Comparison of ENCODE assay signal across 1 cellular context in the genomic region with DNA sequence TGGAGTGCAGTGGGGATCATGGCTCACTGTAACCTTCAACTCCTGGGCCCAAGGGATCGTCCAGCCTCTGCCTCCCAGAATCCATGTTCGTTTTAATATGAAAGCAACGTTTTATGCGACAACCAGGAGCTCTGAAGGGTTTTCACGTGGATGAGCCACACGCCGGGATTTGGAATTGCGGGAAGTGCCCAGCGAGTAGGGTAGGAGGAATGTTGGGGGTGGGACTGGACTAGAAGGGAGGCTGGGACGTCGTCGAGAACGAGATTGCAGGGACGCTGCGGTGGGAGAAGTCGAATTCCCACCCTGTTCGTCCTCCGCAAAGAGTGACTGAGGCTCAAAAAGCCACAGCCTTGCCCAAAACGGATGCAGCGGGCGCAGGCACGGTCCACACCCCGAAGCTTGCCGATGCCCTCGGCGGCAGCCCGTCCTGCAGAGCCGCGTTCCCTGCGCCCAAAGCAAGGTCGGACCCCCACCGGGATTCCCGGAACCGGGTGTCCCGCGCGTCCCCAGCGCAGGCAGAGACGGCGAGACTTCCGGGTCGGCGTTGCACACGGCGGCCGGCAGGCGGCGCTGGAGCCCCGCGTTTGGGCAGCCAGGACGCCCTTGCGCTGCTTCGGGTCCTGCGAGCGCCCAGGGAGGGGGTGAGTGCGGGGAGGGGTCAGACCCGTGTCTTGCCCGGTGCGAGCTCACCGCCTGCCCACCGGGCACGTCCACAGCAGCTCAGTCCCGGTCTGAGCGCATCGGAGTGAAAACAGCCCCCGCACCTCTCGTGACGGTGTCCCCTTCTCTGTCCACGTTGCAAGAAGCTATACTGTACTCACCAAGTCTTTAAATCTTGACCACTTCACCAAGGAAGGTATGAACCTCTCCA.
TF ChIP-seq lines count a peak whose summit lies in the region.

No MANE protein-coding gene starts in this region.

TF ChIP-seq in H1, 55 proteins besides CTCF, POLR2A, EP300 and RAD21 (continued from another document):
- TF ChIP-seq TBP (IDR thresholded peaks at IDR 0.05; ENCODE audit: low read depth, low read length) (no peak), CBX5 (IDR thresholded peaks at IDR 0.05; ENCODE audit: low read depth, low read length) (no peak), EGR1 (IDR thresholded peaks at IDR 0.05; ENCODE audit: borderline replicate concordance, low read depth, low read length) (no peak), SIN3A (conservative IDR thresholded peaks at IDR 0.05 in 1 of 2, IDR thresholded peaks at IDR 0.05 in 1 of 2; ENCODE audit: low read depth in 1 of 2, low read length in 2 of 2) (0 out of 4 replicates have a peak, but pooled peaks of 1 of the 2 experiments have one; percentile 59), SIRT6 (IDR thresholded peaks at IDR 0.05; ENCODE audit: low read length) (no peak), PHF8 (conservative IDR thresholded peaks at IDR 0.05; ENCODE audit: low read depth, low read length) (peak; percentile 49; the same call in 1 of the 2 replicates), YY1 (IDR thresholded peaks at IDR 0.05; ENCODE audit: low read depth, low read length) (0 out of 2 replicates have a peak, but pooled peaks have one; percentile 60), POLR2AphosphoS5 (IDR thresholded peaks at IDR 0.05; ENCODE audit: low read depth, low read length) (no peak; the same call in 1 of the 2 replicates), CEBPB (IDR thresholded peaks at IDR 0.05; ENCODE audit: low read depth, low read length) (no peak), HDAC2 (IDR thresholded peaks at IDR 0.05; ENCODE audit: borderline replicate concordance in 1 of 2, low read depth in 2 of 2, low read length in 2 of 2) (0 out of 4 replicates have a peak, but pooled peaks of 1 of the 2 experiments have one; percentile 26), CREB1 (IDR thresholded peaks at IDR 0.05) (peak; percentile 49), NRF1 (IDR thresholded peaks at IDR 0.05; ENCODE audit: low read depth, low read length) (no peak), CHD2 (IDR thresholded peaks at IDR 0.05; ENCODE audit: low read length) (no peak), TAF7 (optimal IDR thresholded peaks at IDR 0.05; ENCODE audit: borderline replicate concordance, low read depth, low read length) (peak; percentile 56), TEAD4 (IDR thresholded peaks at IDR 0.05; ENCODE audit: low read depth, low read length) (no peak; the same call in none of the 2 replicates), RFX5 (IDR thresholded peaks at IDR 0.05; ENCODE audit: borderline replicate concordance, low read depth, low read length) (no peak), ASH2L (IDR thresholded peaks at IDR 0.05; ENCODE audit: low read length) (peak; percentile 58), SAP30 (IDR thresholded peaks at IDR 0.05; ENCODE audit: insufficient read depth, insufficient replicate concordance, low read length) (no peak), TAF1 (IDR thresholded peaks at IDR 0.05; ENCODE audit: low read depth, low read length) (peak; percentile 39; the same call in 1 of the 2 replicates), SP4 (IDR thresholded peaks at IDR 0.05; ENCODE audit: low read length) (no peak), RBBP5 (IDR thresholded peaks at IDR 0.05; ENCODE audit: borderline replicate concordance, low read depth, low read length) (0 out of 2 replicates have a peak, but pooled peaks have one; percentile 52), SP1 (IDR thresholded peaks at IDR 0.05; ENCODE audit: low read depth, low read length) (no peak), ZNF274 (IDR thresholded peaks at IDR 0.05; ENCODE audit: borderline replicate concordance, extremely low read depth, low read length) (no peak), BCL11A (IDR thresholded peaks at IDR 0.05; ENCODE audit: low read depth in 2 of 2, low read length in 2 of 2) (no peak), SUZ12 (IDR thresholded peaks at IDR 0.05; ENCODE audit: low read length) (no peak), SP2 (IDR thresholded peaks at IDR 0.05; ENCODE audit: low read length) (no peak), RNF2 (IDR thresholded peaks at IDR 0.05; ENCODE audit: borderline replicate concordance, low read depth, low read length, missing control alignments, poor library complexity, severe bottlenecking) (no peak)
- TF ChIP-seq, protein P1, sequence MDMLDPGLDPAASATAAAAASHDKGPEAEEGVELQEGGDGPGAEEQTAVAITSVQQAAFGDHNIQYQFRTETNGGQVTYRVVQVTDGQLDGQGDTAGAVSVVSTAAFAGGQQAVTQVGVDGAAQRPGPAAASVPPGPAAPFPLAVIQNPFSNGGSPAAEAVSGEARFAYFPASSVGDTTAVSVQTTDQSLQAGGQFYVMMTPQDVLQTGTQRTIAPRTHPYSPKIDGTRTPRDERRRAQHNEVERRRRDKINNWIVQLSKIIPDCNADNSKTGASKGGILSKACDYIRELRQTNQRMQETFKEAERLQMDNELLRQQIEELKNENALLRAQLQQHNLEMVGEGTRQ (IDR thresholded peaks at IDR 0.05; ENCODE audit: low read length) = no peak
- TF ChIP-seq, protein P2, sequence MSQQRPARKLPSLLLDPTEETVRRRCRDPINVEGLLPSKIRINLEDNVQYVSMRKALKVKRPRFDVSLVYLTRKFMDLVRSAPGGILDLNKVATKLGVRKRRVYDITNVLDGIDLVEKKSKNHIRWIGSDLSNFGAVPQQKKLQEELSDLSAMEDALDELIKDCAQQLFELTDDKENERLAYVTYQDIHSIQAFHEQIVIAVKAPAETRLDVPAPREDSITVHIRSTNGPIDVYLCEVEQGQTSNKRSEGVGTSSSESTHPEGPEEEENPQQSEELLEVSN (IDR thresholded peaks at IDR 0.05) = peak; percentile 78
- TF ChIP-seq, protein P3, sequence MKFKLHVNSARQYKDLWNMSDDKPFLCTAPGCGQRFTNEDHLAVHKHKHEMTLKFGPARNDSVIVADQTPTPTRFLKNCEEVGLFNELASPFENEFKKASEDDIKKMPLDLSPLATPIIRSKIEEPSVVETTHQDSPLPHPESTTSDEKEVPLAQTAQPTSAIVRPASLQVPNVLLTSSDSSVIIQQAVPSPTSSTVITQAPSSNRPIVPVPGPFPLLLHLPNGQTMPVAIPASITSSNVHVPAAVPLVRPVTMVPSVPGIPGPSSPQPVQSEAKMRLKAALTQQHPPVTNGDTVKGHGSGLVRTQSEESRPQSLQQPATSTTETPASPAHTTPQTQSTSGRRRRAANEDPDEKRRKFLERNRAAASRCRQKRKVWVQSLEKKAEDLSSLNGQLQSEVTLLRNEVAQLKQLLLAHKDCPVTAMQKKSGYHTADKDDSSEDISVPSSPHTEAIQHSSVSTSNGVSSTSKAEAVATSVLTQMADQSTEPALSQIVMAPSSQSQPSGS (IDR thresholded peaks at IDR 0.05; ENCODE audit: low read length) = no peak
- TF ChIP-seq, protein P4, sequence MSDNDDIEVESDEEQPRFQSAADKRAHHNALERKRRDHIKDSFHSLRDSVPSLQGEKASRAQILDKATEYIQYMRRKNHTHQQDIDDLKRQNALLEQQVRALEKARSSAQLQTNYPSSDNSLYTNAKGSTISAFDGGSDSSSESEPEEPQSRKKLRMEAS (IDR thresholded peaks at IDR 0.05) = peak; percentile 30
- TF ChIP-seq, protein P5, sequence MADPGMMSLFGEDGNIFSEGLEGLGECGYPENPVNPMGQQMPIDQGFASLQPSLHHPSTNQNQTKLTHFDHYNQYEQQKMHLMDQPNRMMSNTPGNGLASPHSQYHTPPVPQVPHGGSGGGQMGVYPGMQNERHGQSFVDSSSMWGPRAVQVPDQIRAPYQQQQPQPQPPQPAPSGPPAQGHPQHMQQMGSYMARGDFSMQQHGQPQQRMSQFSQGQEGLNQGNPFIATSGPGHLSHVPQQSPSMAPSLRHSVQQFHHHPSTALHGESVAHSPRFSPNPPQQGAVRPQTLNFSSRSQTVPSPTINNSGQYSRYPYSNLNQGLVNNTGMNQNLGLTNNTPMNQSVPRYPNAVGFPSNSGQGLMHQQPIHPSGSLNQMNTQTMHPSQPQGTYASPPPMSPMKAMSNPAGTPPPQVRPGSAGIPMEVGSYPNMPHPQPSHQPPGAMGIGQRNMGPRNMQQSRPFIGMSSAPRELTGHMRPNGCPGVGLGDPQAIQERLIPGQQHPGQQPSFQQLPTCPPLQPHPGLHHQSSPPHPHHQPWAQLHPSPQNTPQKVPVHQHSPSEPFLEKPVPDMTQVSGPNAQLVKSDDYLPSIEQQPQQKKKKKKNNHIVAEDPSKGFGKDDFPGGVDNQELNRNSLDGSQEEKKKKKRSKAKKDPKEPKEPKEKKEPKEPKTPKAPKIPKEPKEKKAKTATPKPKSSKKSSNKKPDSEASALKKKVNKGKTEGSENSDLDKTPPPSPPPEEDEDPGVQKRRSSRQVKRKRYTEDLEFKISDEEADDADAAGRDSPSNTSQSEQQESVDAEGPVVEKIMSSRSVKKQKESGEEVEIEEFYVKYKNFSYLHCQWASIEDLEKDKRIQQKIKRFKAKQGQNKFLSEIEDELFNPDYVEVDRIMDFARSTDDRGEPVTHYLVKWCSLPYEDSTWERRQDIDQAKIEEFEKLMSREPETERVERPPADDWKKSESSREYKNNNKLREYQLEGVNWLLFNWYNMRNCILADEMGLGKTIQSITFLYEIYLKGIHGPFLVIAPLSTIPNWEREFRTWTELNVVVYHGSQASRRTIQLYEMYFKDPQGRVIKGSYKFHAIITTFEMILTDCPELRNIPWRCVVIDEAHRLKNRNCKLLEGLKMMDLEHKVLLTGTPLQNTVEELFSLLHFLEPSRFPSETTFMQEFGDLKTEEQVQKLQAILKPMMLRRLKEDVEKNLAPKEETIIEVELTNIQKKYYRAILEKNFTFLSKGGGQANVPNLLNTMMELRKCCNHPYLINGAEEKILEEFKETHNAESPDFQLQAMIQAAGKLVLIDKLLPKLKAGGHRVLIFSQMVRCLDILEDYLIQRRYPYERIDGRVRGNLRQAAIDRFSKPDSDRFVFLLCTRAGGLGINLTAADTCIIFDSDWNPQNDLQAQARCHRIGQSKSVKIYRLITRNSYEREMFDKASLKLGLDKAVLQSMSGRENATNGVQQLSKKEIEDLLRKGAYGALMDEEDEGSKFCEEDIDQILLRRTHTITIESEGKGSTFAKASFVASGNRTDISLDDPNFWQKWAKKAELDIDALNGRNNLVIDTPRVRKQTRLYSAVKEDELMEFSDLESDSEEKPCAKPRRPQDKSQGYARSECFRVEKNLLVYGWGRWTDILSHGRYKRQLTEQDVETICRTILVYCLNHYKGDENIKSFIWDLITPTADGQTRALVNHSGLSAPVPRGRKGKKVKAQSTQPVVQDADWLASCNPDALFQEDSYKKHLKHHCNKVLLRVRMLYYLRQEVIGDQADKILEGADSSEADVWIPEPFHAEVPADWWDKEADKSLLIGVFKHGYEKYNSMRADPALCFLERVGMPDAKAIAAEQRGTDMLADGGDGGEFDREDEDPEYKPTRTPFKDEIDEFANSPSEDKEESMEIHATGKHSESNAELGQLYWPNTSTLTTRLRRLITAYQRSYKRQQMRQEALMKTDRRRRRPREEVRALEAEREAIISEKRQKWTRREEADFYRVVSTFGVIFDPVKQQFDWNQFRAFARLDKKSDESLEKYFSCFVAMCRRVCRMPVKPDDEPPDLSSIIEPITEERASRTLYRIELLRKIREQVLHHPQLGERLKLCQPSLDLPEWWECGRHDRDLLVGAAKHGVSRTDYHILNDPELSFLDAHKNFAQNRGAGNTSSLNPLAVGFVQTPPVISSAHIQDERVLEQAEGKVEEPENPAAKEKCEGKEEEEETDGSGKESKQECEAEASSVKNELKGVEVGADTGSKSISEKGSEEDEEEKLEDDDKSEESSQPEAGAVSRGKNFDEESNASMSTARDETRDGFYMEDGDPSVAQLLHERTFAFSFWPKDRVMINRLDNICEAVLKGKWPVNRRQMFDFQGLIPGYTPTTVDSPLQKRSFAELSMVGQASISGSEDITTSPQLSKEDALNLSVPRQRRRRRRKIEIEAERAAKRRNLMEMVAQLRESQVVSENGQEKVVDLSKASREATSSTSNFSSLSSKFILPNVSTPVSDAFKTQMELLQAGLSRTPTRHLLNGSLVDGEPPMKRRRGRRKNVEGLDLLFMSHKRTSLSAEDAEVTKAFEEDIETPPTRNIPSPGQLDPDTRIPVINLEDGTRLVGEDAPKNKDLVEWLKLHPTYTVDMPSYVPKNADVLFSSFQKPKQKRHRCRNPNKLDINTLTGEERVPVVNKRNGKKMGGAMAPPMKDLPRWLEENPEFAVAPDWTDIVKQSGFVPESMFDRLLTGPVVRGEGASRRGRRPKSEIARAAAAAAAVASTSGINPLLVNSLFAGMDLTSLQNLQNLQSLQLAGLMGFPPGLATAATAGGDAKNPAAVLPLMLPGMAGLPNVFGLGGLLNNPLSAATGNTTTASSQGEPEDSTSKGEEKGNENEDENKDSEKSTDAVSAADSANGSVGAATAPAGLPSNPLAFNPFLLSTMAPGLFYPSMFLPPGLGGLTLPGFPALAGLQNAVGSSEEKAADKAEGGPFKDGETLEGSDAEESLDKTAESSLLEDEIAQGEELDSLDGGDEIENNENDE (IDR thresholded peaks at IDR 0.05; ENCODE audit: insufficient replicate concordance, low read length) = no peak
- TF ChIP-seq, protein P6, sequence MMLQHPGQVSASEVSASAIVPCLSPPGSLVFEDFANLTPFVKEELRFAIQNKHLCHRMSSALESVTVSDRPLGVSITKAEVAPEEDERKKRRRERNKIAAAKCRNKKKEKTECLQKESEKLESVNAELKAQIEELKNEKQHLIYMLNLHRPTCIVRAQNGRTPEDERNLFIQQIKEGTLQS (IDR thresholded peaks at IDR 0.05; ENCODE audit: insufficient read depth, low read depth, low read length) = no peak
